25 cellular contexts compared by ENCODE assay signal in genomic region chr13:23086951-23087350, GRCh38.
"Had no signal": no experiment of that assay in that cellular context is flagged by ENCODE, and none has a peak within 500 bp of the region (broad histone marks: within the 10 kb centered on the region; RNA-seq: fewer than 3 reads in every experiment).

No MANE protein-coding gene starts in this region.

- H3K27ac Mint-ChIP-seq: activated naive CD4-positive, alpha-beta T cell treated with anti-CD3 and anti-CD28 coated beads, Interleukin-2, amount 50 U/mL, for 24 hours; activated T-cell treated with anti-CD3 and anti-CD28 coated beads, Interleukin-2, amount 50 U/mL, for 72 hours; naive B cell; neural progenitor cell; progenitor cell of endocrine pancreas; stimulated activated naive CD8-positive, alpha-beta T cell treated with anti-CD3 and anti-CD28 coated beads, Interleukin-15, Interleukin-2, amounts not matched to agents 100 ng/mL and 50 ng/mL, for 24 hours had no signal

- H3K9me3 Mint-ChIP-seq: activated naive CD4-positive, alpha-beta T cell treated with anti-CD3 and anti-CD28 coated beads, Interleukin-2, amount 50 U/mL, for 24 hours; activated T-cell treated with anti-CD3 and anti-CD28 coated beads, Interleukin-2, amount 50 U/mL, for 72 hours; stimulated activated naive CD8-positive, alpha-beta T cell treated with anti-CD3 and anti-CD28 coated beads, Interleukin-15, Interleukin-2, amounts not matched to agents 100 ng/mL and 50 ng/mL, for 24 hours had no signal

- ATAC-seq: activated T-cell treated with anti-CD3 and anti-CD28 coated beads, Interleukin-2, amount 50 U/mL, for 72 hours; esophagus mucosa; gastroesophageal sphincter had no signal

- H3K4me1 Mint-ChIP-seq: activated naive CD4-positive, alpha-beta T cell treated with anti-CD3 and anti-CD28 coated beads, Interleukin-2, amount 50 U/mL, for 24 hours; naive B cell; neural progenitor cell had no signal

- H3K27ac ChIP-seq: ascending aorta, gastroesophageal sphincter, heart left ventricle, left ventricle myocardium inferior, neural progenitor cell, right atrium auricular region, tibial nerve, VCaP had no signal

- H3K4me2 ChIP-seq: neural progenitor cell had no signal

- H3K27me3 Mint-ChIP-seq: progenitor cell of endocrine pancreas had no signal

- H3K4me3 Mint-ChIP-seq: activated naive CD4-positive, alpha-beta T cell treated with anti-CD3 and anti-CD28 coated beads, Interleukin-2, amount 50 U/mL, for 24 hours; activated T-cell treated with anti-CD3 and anti-CD28 coated beads, Interleukin-2, amount 50 U/mL, for 72 hours; naive B cell; neural progenitor cell; stimulated activated naive CD8-positive, alpha-beta T cell treated with anti-CD3 and anti-CD28 coated beads, Interleukin-15, Interleukin-2, amounts not matched to agents 100 ng/mL and 50 ng/mL, for 24 hours had no signal

- H2AFZ ChIP-seq: neural progenitor cell had no signal

- H3K9me3 ChIP-seq: ascending aorta, gastroesophageal sphincter, heart left ventricle, left ventricle myocardium inferior, right atrium auricular region, tibial nerve had no signal

- H3K36me3 ChIP-seq: ascending aorta, gastroesophageal sphincter, heart left ventricle, left ventricle myocardium inferior, neural progenitor cell, right atrium auricular region, tibial nerve had no signal

- H3K4me1 ChIP-seq: ascending aorta, gastroesophageal sphincter, heart left ventricle, left ventricle myocardium inferior, neural progenitor cell, tibial nerve had no signal

- H3K36me3 Mint-ChIP-seq: activated naive CD4-positive, alpha-beta T cell treated with anti-CD3 and anti-CD28 coated beads, Interleukin-2, amount 50 U/mL, for 24 hours; naive B cell; neural progenitor cell had no signal

- H3K9ac ChIP-seq: neural progenitor cell had no signal

- H3K4me3 ChIP-seq: ascending aorta, gastroesophageal sphincter, heart left ventricle, left ventricle myocardium inferior, neural progenitor cell, right atrium auricular region, tibial nerve had no signal

- H3K27me3 ChIP-seq: ascending aorta, heart left ventricle, neural progenitor cell, right atrium auricular region, tibial nerve had no signal

- DNase-seq: activated CD4-positive, alpha-beta T cell treated with anti-CD3 and anti-CD28 coated beads for 1 hour; activated CD8-positive, alpha-beta memory T cell treated with anti-CD3 and anti-CD28 coated beads for 24 hours; activated CD8-positive, alpha-beta memory T cell treated with anti-CD3 and anti-CD28 coated beads, Interleukin-2, amount 50 U/mL, for 48 hours; activated gamma-delta T cell; activated T-cell treated with anti-CD3 and anti-CD28 coated beads, Interleukin-2, amount 50 U/mL, for 72 hours; cerebellar nuclear complex; cortex of kidney; effector CD4-positive, alpha-beta T cell; heart left ventricle; kidney glomerular epithelial cell; left ventricle myocardium inferior; mammary epithelial cell; naive B cell; stimulated activated CD4-positive, alpha-beta T cell treated with anti-CD3 and anti-CD28 coated beads, Interleukin-2, amount 100 ng/mL, for 48 hours; T-helper 9 cell had no signal
